In genomic region chr1:33335020-33335419, GRCh38 we compare ENCODE assay signal across 12 cellular contexts. TPM values are rescaled to one million over a fixed set of nuclear protein-coding genes. Genes with fewer than 3 reads are reported as not detected.
A peak's percentile ranks its signal among the peaks of the same experiment; 100 is the strongest.
DNase-seq lines count a peak whose midpoint lies in the region; ATAC-seq and TF ChIP-seq lines count a peak whose summit lies in the region.
"Had no signal": no experiment of that assay in that cellular context is flagged by ENCODE, and none has a peak within 500 bp of the region (broad histone marks: within the 10 kb centered on the region; RNA-seq: fewer than 3 reads in every experiment).

No MANE protein-coding gene starts in this region.

- no TSS peak for BruUV-seq in Calu3 (replicated peaks; lab: Mats Ljungman, UMichigan)

- no peak overlapping the region for H3K4me2 ChIP-seq in mesendoderm (ENCODE audit: low read length)
- H3K4me2 ChIP-seq: GM23338 had no signal

- TF ChIP-seq CTCF in brain microvascular endothelial cell (IDR thresholded peaks at IDR 0.05; ENCODE audit: low read depth, low read length, missing control alignments) (no peak), upper lobe of right lung (IDR thresholded peaks at IDR 0.05) (no peak), Calu3 (IDR thresholded peaks at IDR 0.05; ENCODE audit: unreplicated experiment) (no peak)

- CTCF ChIA-PET in Calu3 (lab: Charles Lee) = no interaction called here

- H3K4me3 ChIP-seq in brain microvascular endothelial cell (ENCODE audit: low read depth, low read length) (no peak overlapping the region), mesendoderm (ENCODE audit: low read length) (no peak overlapping the region), upper lobe of right lung (no peak overlapping the region)
- H3K4me3 ChIP-seq: GM23338, SJSA1 had no signal

- H4K8ac ChIP-seq in mesendoderm (ENCODE audit: low read depth, low read length) = no peak overlapping the region

- no peak overlapping the region for H3K4me3 Mint-ChIP-seq in activated naive CD8-positive, alpha-beta T cell treated with anti-CD3 and anti-CD28 coated beads, Interleukin-2, amount 10 ng/mL, durations not matched to agents 7 days and 5 days
- no peak overlapping the region for H3K4me3 Mint-ChIP-seq in activated naive CD8-positive, alpha-beta T cell treated with anti-CD3 and anti-CD28 coated beads, Interleukin-2, amount 50 U/mL, for 24 hours
- H3K4me3 Mint-ChIP-seq in Calu3 (ENCODE audit: low read depth, unreplicated experiment) = no peak overlapping the region
- H3K4me3 Mint-ChIP-seq: GM23338 had no signal

- H3K56ac ChIP-seq in mesendoderm (ENCODE audit: low read length) = no peak overlapping the region

- no peak overlapping the region for H4K5ac ChIP-seq in mesendoderm (ENCODE audit: low read length)

- no peak overlapping the region for H3K23ac ChIP-seq in mesendoderm (ENCODE audit: low read length)

- no peak for DNase-seq in activated naive CD8-positive, alpha-beta T cell treated with anti-CD3 and anti-CD28 coated beads, Interleukin-2, amount 10 ng/mL, durations not matched to agents 7 days and 5 days
- DNase-seq in activated naive CD8-positive, alpha-beta T cell treated with anti-CD3 and anti-CD28 coated beads, Interleukin-2, amount 50 U/mL, for 24 hours = no peak
- DNase-seq in brain microvascular endothelial cell (no peak), mesendoderm (peak; percentile 34), upper lobe of right lung (no peak), Calu3 (no peak), DMS153 treated with DMSO at 0.1 percent for 48 hours (lab: John Stamatoyannopoulos, UW; ENCODE audit: unreplicated experiment) (no peak)

- H3K27ac Mint-ChIP-seq in activated naive CD8-positive, alpha-beta T cell treated with anti-CD3 and anti-CD28 coated beads, Interleukin-2, amount 10 ng/mL, durations not matched to agents 7 days and 5 days = peak overlapping the region; percentile 62
- no peak overlapping the region for H3K27ac Mint-ChIP-seq in activated naive CD8-positive, alpha-beta T cell treated with anti-CD3 and anti-CD28 coated beads, Interleukin-2, amount 50 U/mL, for 24 hours
- no peak overlapping the region for H3K27ac Mint-ChIP-seq in Calu3 (ENCODE audit: unreplicated experiment)
- H3K27ac Mint-ChIP-seq: GM23338 had no signal

- POLR2A ChIA-PET in activated naive CD8-positive, alpha-beta T cell treated with anti-CD3 and anti-CD28 coated beads, Interleukin-2, amount 10 ng/mL, durations not matched to agents 7 days and 5 days (lab: Charles Lee) = interaction anchor here (1.0 kb wide), 1 partner anchor 14 kb away, joined by 3 read pairs; no protein-coding TSS in a partner anchor

- H3K36me3 Mint-ChIP-seq in activated naive CD8-positive, alpha-beta T cell treated with anti-CD3 and anti-CD28 coated beads, Interleukin-2, amount 10 ng/mL, durations not matched to agents 7 days and 5 days = peaks cover 4% of the 10 kb centered on the region
- peaks cover 4% of the 10 kb centered on the region for H3K36me3 Mint-ChIP-seq in activated naive CD8-positive, alpha-beta T cell treated with anti-CD3 and anti-CD28 coated beads, Interleukin-2, amount 50 U/mL, for 24 hours (ENCODE audit: low read depth)
- peaks cover 49% of the 10 kb centered on the region for H3K36me3 Mint-ChIP-seq in Calu3 (ENCODE audit: insufficient read depth, unreplicated experiment)

- H2BK5ac ChIP-seq in mesendoderm (ENCODE audit: low read length) = no peak overlapping the region

- no CpG with 5 or more reads among the region's 4 CpGs for WGBS in mesendoderm (ENCODE audit: extremely low coverage, insufficient coverage, low lambda C conversion rate)

- H3K27me3 Mint-ChIP-seq in activated naive CD8-positive, alpha-beta T cell treated with anti-CD3 and anti-CD28 coated beads, Interleukin-2, amount 10 ng/mL, durations not matched to agents 7 days and 5 days = no peaks in the 10 kb centered on the region
- H3K27me3 Mint-ChIP-seq in activated naive CD8-positive, alpha-beta T cell treated with anti-CD3 and anti-CD28 coated beads, Interleukin-2, amount 50 U/mL, for 24 hours = no peaks in the 10 kb centered on the region
- no peaks in the 10 kb centered on the region for H3K27me3 Mint-ChIP-seq in Calu3 (ENCODE audit: unreplicated experiment)

- H3K9me3 Mint-ChIP-seq in activated naive CD8-positive, alpha-beta T cell treated with anti-CD3 and anti-CD28 coated beads, Interleukin-2, amount 10 ng/mL, durations not matched to agents 7 days and 5 days = no peaks in the 10 kb centered on the region
- H3K9me3 Mint-ChIP-seq in activated naive CD8-positive, alpha-beta T cell treated with anti-CD3 and anti-CD28 coated beads, Interleukin-2, amount 50 U/mL, for 24 hours = no peaks in the 10 kb centered on the region
- no peaks in the 10 kb centered on the region for H3K9me3 Mint-ChIP-seq in Calu3 (ENCODE audit: low read depth, unreplicated experiment)
- H3K9me3 Mint-ChIP-seq: GM23338 had no signal

- H3K9ac ChIP-seq in mesendoderm (ENCODE audit: low read length) = no peak overlapping the region

- H2BK15ac ChIP-seq in mesendoderm (replicated peaks; ENCODE audit: low read depth) = no peak overlapping the region

- peaks cover 57% of the 10 kb centered on the region for H3K36me3 ChIP-seq in brain microvascular endothelial cell (replicated peaks)
- no peaks in the 10 kb centered on the region for H3K36me3 ChIP-seq in mesendoderm (ENCODE audit: control insufficient read depth, insufficient read depth, low read length)
- peaks cover 44% of the 10 kb centered on the region for H3K36me3 ChIP-seq in upper lobe of right lung

- peaks cover 17% of the 10 kb centered on the region for H3K4me1 ChIP-seq in mesendoderm (ENCODE audit: control insufficient read depth, low read depth, low read length)
- peaks cover 83% of the 10 kb centered on the region for H3K4me1 ChIP-seq in upper lobe of right lung

- no peak overlapping the region for H3K4ac ChIP-seq in mesendoderm (ENCODE audit: low read depth, low read length)

- H3K79me1 ChIP-seq in mesendoderm (ENCODE audit: low read length) = peaks cover 2% of the 10 kb centered on the region

- H3K18ac ChIP-seq in mesendoderm (ENCODE audit: low read length) = no peak overlapping the region

- H2AK5ac ChIP-seq in mesendoderm (ENCODE audit: low read length) = no peak overlapping the region

- no peaks in the 10 kb centered on the region for H3K9me3 ChIP-seq in upper lobe of right lung
- H3K9me3 ChIP-seq: SJSA1 had no signal

- H3K27me3 ChIP-seq in brain microvascular endothelial cell (replicated peaks) (no peaks in the 10 kb centered on the region), mesendoderm (ENCODE audit: insufficient read depth, low read length, poor library complexity) (no peaks in the 10 kb centered on the region), upper lobe of right lung (no peaks in the 10 kb centered on the region)
- H3K27me3 ChIP-seq: SJSA1 had no signal

- H3K27ac ChIP-seq in brain microvascular endothelial cell = peak overlapping the region; percentile 36
- H3K27ac ChIP-seq in mesendoderm (ENCODE audit: low read depth, low read length) = no peak overlapping the region
- peak overlapping the region; percentile 65 for H3K27ac ChIP-seq in upper lobe of right lung
- H3K27ac ChIP-seq: SJSA1 had no signal

- peak; percentile 39 for ATAC-seq in activated naive CD8-positive, alpha-beta T cell treated with anti-CD3 and anti-CD28 coated beads, Interleukin-2, amount 10 ng/mL, durations not matched to agents 7 days and 5 days (ENCODE audit: low read depth)
- ATAC-seq in activated naive CD8-positive, alpha-beta T cell treated with anti-CD3 and anti-CD28 coated beads, Interleukin-2, amount 50 U/mL, for 24 hours = no peak
- ATAC-seq in upper lobe of right lung = peak; percentile 54
- no peak for ATAC-seq in GM19023 (IDR thresholded peaks at IDR 0.05; ENCODE audit: unreplicated experiment)
- ATAC-seq: GM23338 had no signal

- in situ Hi-C loops in brain microvascular endothelial cell (cut with HindIII; ENCODE audit: low pct_ligation_motif_present, low sequenced_read_pairs) = no loop called here

- H3K4me1 Mint-ChIP-seq in activated naive CD8-positive, alpha-beta T cell treated with anti-CD3 and anti-CD28 coated beads, Interleukin-2, amount 10 ng/mL, durations not matched to agents 7 days and 5 days = peaks cover 15% of the 10 kb centered on the region
- peaks cover 9% of the 10 kb centered on the region for H3K4me1 Mint-ChIP-seq in activated naive CD8-positive, alpha-beta T cell treated with anti-CD3 and anti-CD28 coated beads, Interleukin-2, amount 50 U/mL, for 24 hours
- H3K4me1 Mint-ChIP-seq in Calu3 (ENCODE audit: low read depth, unreplicated experiment) = peaks cover 36% of the 10 kb centered on the region

- intact Hi-C loops in upper lobe of right lung (cut with DNase I) (no loop called here), Calu3 (cut with micrococcal nuclease; ENCODE audit: unreplicated experiment) (no loop called here)

- H3K79me2 ChIP-seq in mesendoderm (ENCODE audit: control insufficient read depth, insufficient read depth, low read length) = no peaks in the 10 kb centered on the region

- H2BK120ac ChIP-seq in mesendoderm (ENCODE audit: low read depth, low read length) = no peak overlapping the region

RNA-seq across cellular contexts. Expression of gene A3GALT2, which starts 14.1 kb away (rescaled TPM):
- under 1 TPM in 1 of 2 experiments, not detected in 1; 0.31 TPM for total RNA-seq in activated naive CD8-positive, alpha-beta T cell treated with anti-CD3 and anti-CD28 coated beads, Interleukin-2, amount 10 ng/mL, durations not matched to agents 7 days and 5 days
- polyA plus RNA-seq in mesendoderm (2013, experiment 1 of 2) = not detected
- polyA plus RNA-seq in mesendoderm (2013, experiment 2 of 2) = not detected
- total RNA-seq in upper lobe of right lung (not detected), Calu3 (2022) (0.61 TPM in 1 of 2 replicates, not detected in the other)
- total RNA-seq: dermis microvascular lymphatic vessel endothelial cell, GM23338, pulmonary artery endothelial cell, SJSA1 had no signal
- polyA plus RNA-seq: GM23338 had no signal

Comparison
In these comparisons a context has a peak if more than half of its experiments do, and no peak if none do; other contexts are left out.
1. ATAC-seq: peak in activated naive CD8-positive, alpha-beta T cell treated with anti-CD3 and anti-CD28 coated beads, Interleukin-2, amount 10 ng/mL, durations not matched to agents 7 days and 5 days (single experiment) and upper lobe of right lung (single experiment); none in activated naive CD8-positive, alpha-beta T cell treated with anti-CD3 and anti-CD28 coated beads, Interleukin-2, amount 50 U/mL, for 24 hours (single experiment) and GM19023 (single experiment).